In genomic region chr5:79535477-79536192, GRCh38 we compare ENCODE assay signal across 16 cellular contexts. TPM values are rescaled to one million over a fixed set of nuclear protein-coding genes. Genes with fewer than 3 reads are reported as not detected.
DNase-seq lines count a peak whose midpoint lies in the region; ATAC-seq and TF ChIP-seq lines count a peak whose summit lies in the region.
"Had no signal": no experiment of that assay in that cellular context is flagged by ENCODE, and none has a peak within 500 bp of the region (broad histone marks: within the 10 kb centered on the region; RNA-seq: fewer than 3 reads in every experiment).

No MANE protein-coding gene starts in this region.

- in situ Hi-C loops in Panc1 (cut with HindIII; ENCODE audit: low pct_unique_long_range_greater_than_20kb, low sequenced_read_pairs) = no loop called here

- TF ChIP-seq POLR2A in heart left ventricle (IDR thresholded peaks at IDR 0.05) = no peak

- H3K27me3 ChIP-seq in heart left ventricle (no peaks in the 10 kb centered on the region), Panc1 (ENCODE audit: control insufficient read depth, insufficient read depth, low read length) (no peaks in the 10 kb centered on the region), left ventricle myocardium inferior (ENCODE audit: low read depth) (no peaks in the 10 kb centered on the region)
- H3K27me3 ChIP-seq: vagina had no signal

- no peak overlapping the region for H3K4me3 ChIP-seq in heart left ventricle
- H3K4me3 ChIP-seq in Panc1 (ENCODE audit: low read depth in 2 of 2, low read length in 2 of 2) = no peak overlapping the region
- no peak overlapping the region for H3K4me3 ChIP-seq in left ventricle myocardium inferior
- H3K4me3 ChIP-seq: vagina had no signal

- no TSS peak for BruUV-seq in Panc1 (replicated peaks; lab: Mats Ljungman, UMichigan)

- POLR2A ChIA-PET in Panc1 (lab: Charles Lee) = no interaction called here

- no peak overlapping the region for H3K27ac ChIP-seq in heart left ventricle
- H3K27ac ChIP-seq in Panc1 (ENCODE audit: low read length) = no peak overlapping the region
- no peak overlapping the region for H3K27ac ChIP-seq in left ventricle myocardium inferior (replicated peaks)
- H3K27ac ChIP-seq: vagina, VCaP had no signal

- H3K36me3 ChIP-seq in heart left ventricle = no peaks in the 10 kb centered on the region
- H3K36me3 ChIP-seq in Panc1 (ENCODE audit: control insufficient read depth, insufficient read depth, low read length) = no peaks in the 10 kb centered on the region
- no peaks in the 10 kb centered on the region for H3K36me3 ChIP-seq in left ventricle myocardium inferior
- H3K36me3 ChIP-seq: vagina had no signal

- H3K9me3 ChIP-seq in heart left ventricle (no peaks in the 10 kb centered on the region), Panc1 (ENCODE audit: control insufficient read depth, insufficient read depth, low read depth, low read length) (no peaks in the 10 kb centered on the region), left ventricle myocardium inferior (replicated peaks) (no peaks in the 10 kb centered on the region)
- H3K9me3 ChIP-seq: vagina had no signal

- intact Hi-C loops in heart left ventricle (cut with DNase I) (loop anchor here in 6 of 10 donors (2.0 to 10.0 kb wide), 6 partner anchors 281 to 513 kb away; no protein-coding TSS in a partner anchor), cardiac septum (cut with DNase I) (loop anchor here (10.0 kb wide), 3 partner anchors 211 to 401 kb away; no protein-coding TSS in a partner anchor), Panc1 (cut with micrococcal nuclease; ENCODE audit: unreplicated experiment) (no loop called here), left ventricle myocardium inferior (cut with micrococcal nuclease) (loop anchor here (10.0 kb wide), 1 partner anchor 401 kb away; no protein-coding TSS in a partner anchor)

- peak in 11 of 12 donors; percentile 6 to 55 (median 42) for TF ChIP-seq CTCF in heart left ventricle (IDR thresholded peaks at IDR 0.05)
- TF ChIP-seq CTCF in Panc1 (IDR thresholded peaks at IDR 0.05) = peak; percentile 19; the same call in 1 of the 2 replicates
- TF ChIP-seq CTCF in left ventricle myocardium inferior (IDR thresholded peaks at IDR 0.05; ENCODE audit: borderline replicate concordance) = peak; percentile 56

- 83 to 96% (median 92%) methylated on average over 4 of the region's 4 CpGs for WGBS in heart left ventricle, 4 donors

- ATAC-seq in heart left ventricle (peak in 2 of 4 donors; percentile 54 to 58), Panc1 (no peak), GM19467 (IDR thresholded peaks at IDR 0.05; ENCODE audit: unreplicated experiment) (no peak)

- CTCF ChIA-PET in Panc1 (lab: Charles Lee) = interaction anchor here (0.6 to 0.7 kb wide), 2 partner anchors 70 to 282 kb away, joined by 3 to 4 read pairs; no protein-coding TSS in a partner anchor

- no peaks in the 10 kb centered on the region for H3K4me1 ChIP-seq in heart left ventricle
- H3K4me1 ChIP-seq in Panc1 (ENCODE audit: control insufficient read depth, insufficient read depth, low read length) = no peaks in the 10 kb centered on the region
- no peaks in the 10 kb centered on the region for H3K4me1 ChIP-seq in left ventricle myocardium inferior
- H3K4me1 ChIP-seq: vagina had no signal

- DNase-seq in heart left ventricle (no peak), cardiac septum (ENCODE audit: low spot score) (no peak), Panc1 (ENCODE audit: low read depth, low spot score) (no peak), left ventricle myocardium inferior (no peak), SK-N-DZ (ENCODE audit: low spot score) (no peak), HT-29 (ENCODE audit: low spot score) (no peak)
- DNase-seq in stimulated activated CD8-positive, alpha-beta memory T cell treated with anti-CD3 and anti-CD28 coated beads, Interleukin-4, amount 100 ng/mL, for 48 hours = no peak
- DNase-seq: EL; NCI-H1048; NK-92 treated with Interleukin-12 subunit alpha and Interleukin-12 subunit beta, amount 100 ng/mL, for 24 hours; nucleus accumbens; small intestine; SW 1271 had no signal

RNA-seq across cellular contexts. Expression of gene HOMER1, which starts 21.7 kb away (rescaled TPM):
- total RNA-seq in heart left ventricle (10 to 100 TPM; 30.6 to 83.5 (median 62.3) TPM), cardiac septum (67.4 TPM), Panc1 (2021; ENCODE audit: unreplicated experiment) (19.6 TPM), left ventricle myocardium inferior (61.9 TPM)
- 10 to 100 TPM; 12.1 to 18.1 TPM for polyA plus RNA-seq in heart left ventricle
- 7.0 TPM for polyA plus RNA-seq in Panc1 (2012; ENCODE audit: insufficient read length)
- 5.9 and 7.5 TPM in 2 replicates for polyA plus RNA-seq in SK-N-DZ (2014; cell fraction: cytosol; rRNA removed)
- 4.1 and 7.0 TPM in 2 replicates for polyA plus RNA-seq in SK-N-DZ (2014; cell fraction: nucleus; rRNA removed)
- 5.7 and 7.9 TPM in 2 replicates for total RNA-seq in HT-29 (2014; rRNA removed; shearing (Covaris generic))
